Comparison of ENCODE assay signal across 9 cellular contexts in genomic region chr9:100437860-100438805, GRCh38. TPM values are rescaled to one million over a fixed set of nuclear protein-coding genes. Genes with fewer than 3 reads are reported as not detected.
DNase-seq lines count a peak whose midpoint lies in the region; ATAC-seq, FAIRE-seq and TF ChIP-seq lines count a peak whose summit lies in the region.
"Had no signal": no experiment of that assay in that cellular context is flagged by ENCODE, and none has a peak within 500 bp of the region (broad histone marks: within the 10 kb centered on the region; RNA-seq: fewer than 3 reads in every experiment).

No MANE protein-coding gene starts in this region.

- ATAC-seq in K562: peak; percentile 77

- peak; percentile 59 to 72 for TF ChIP-seq RAD21 in K562 (CRISPR knock-in tag; conservative IDR thresholded peaks at IDR 0.05 in 1 of 2, IDR thresholded peaks at IDR 0.05 in 1 of 2)

- in situ Hi-C loops in K562 (cut with MboI): no loop called here

- H2AFZ ChIP-seq in K562 (ENCODE audit: low read depth, low read length): no peak overlapping the region

- CTCF ChIA-PET in K562 (lab: Yijun Ruan, JAX; ENCODE audit: low intra/inter-chr PET ratio): interaction anchor here (0.7 kb wide), 1 partner anchor 1275 kb away, joined by 3 read pairs; no protein-coding TSS in a partner anchor

- intact Hi-C loops in K562 (cut with micrococcal nuclease): loop anchor here (5.0 kb wide), 1 partner anchor 116 kb away; no protein-coding TSS in a partner anchor

- TF ChIP-seq CTCF in K562 (IDR thresholded peaks at IDR 0.05 in 2 of 3, conservative IDR thresholded peaks at IDR 0.05 in 1 of 3; ENCODE audit: insufficient read depth in 2 of 3, low read depth in 1 of 3, low read length in 3 of 3): peak; percentile 80 to 87 (median 83)

- 0% methylated on average over 1 of the region's 1 CpG for WGBS in K562 (ENCODE audit: insufficient coverage, low coverage, missing lambda C conversion rate)

- peaks cover 9% of the 10 kb centered on the region; the same call in 2 of the 3 replicates for H3K36me3 ChIP-seq in K562 (ENCODE audit: control insufficient read depth, insufficient read depth, low read length)

- no peak overlapping the region for H3K4me3 ChIP-seq in K562

- H3K27me3 ChIP-seq in K562 (ENCODE audit: control insufficient read depth in 2 of 2, insufficient read depth in 2 of 2, low read length in 2 of 2): no peaks in the 10 kb centered on the region

- BruUV-seq in K562 (replicated peaks; lab: Mats Ljungman, UMichigan): no TSS peak

- TF ChIP-seq POLR2A in H54 (IDR thresholded peaks at IDR 0.05; ENCODE audit: low read depth, low read length) (no peak), K562 (conservative IDR thresholded peaks at IDR 0.05) (no peak)

- H3K9me3 ChIP-seq in K562 (replicated peaks; ENCODE audit: control insufficient read depth, insufficient read depth, low read depth, low read length): no peaks in the 10 kb centered on the region

- H3K9ac ChIP-seq in K562 (ENCODE audit: insufficient read depth in 1 of 2, low read depth in 2 of 2, low read length in 2 of 2): no peak overlapping the region

- H3K9me1 ChIP-seq in K562 (ENCODE audit: control insufficient read depth, insufficient read depth, low read length): no peaks in the 10 kb centered on the region

- no peak for TF ChIP-seq EP300 in K562 (IDR thresholded peaks at IDR 0.05; ENCODE audit: low read length)

- peaks cover 44% of the 10 kb centered on the region for H3K79me2 ChIP-seq in K562 (ENCODE audit: control insufficient read depth, insufficient read depth, low read length)

- peaks cover 0 to 21% of the 10 kb centered on the region in 2 experiments; a peak in 3 of 5 replicates for H3K4me1 ChIP-seq in K562 (replicated peaks in 1 of 2; ENCODE audit: control insufficient read depth in 2 of 2, insufficient read depth in 2 of 2, low read length in 2 of 2)

- H4K20me1 ChIP-seq in K562 (replicated peaks; ENCODE audit: control insufficient read depth, insufficient read depth, low read length): 0 out of 2 replicates have a peak, but pooled peaks cover 4% of the 10 kb centered on the region

- peak; percentile 88 for FAIRE-seq in H54 (lab: Jason Lieb, UNC)
- FAIRE-seq in K562 (lab: Jason Lieb, UNC): peak; percentile 94
- FAIRE-seq: colon had no signal

- H3K27ac ChIP-seq in K562 (ENCODE audit: extremely low read depth, low read depth, low read length): no peak overlapping the region

- DNase-seq in DMS53 treated with DMSO at 0.1 percent for 48 hours (lab: John Stamatoyannopoulos, UW; ENCODE audit: unreplicated experiment): peak; percentile 25
- peak; percentile 58 for DNase-seq in H54 (ENCODE audit: insufficient read length, low spot score)
- DNase-seq in NCI-H1436 treated with DMSO at 0.1 percent for 48 hours (lab: John Stamatoyannopoulos, UW): peak; percentile 26
- peak; percentile 44 for DNase-seq in T1000 (lab: John Stamatoyannopoulos, UW)
- DNase-seq in K562 (ENCODE audit: extremely low read depth in 1 of 4, low spot score in 3 of 4): peak; percentile 57 to 85 (median 62)
- peak; percentile 72 for DNase-seq in iPS-NIHi7 (ENCODE audit: extremely low spot score)
- peak; percentile 30 to 76 (median 56) for DNase-seq in stimulated activated CD4-positive, alpha-beta T cell treated with anti-CD3 and anti-CD28 coated beads, Interleukin-12 subunit alpha, Interleukin-12 subunit beta, amount 100 ng/mL, for 48 hours (ENCODE audit: low read depth in 2 of 3, low spot score in 1 of 3)
- DNase-seq in GF-D8 (lab: John Stamatoyannopoulos, UW): no peak

- POLR2A ChIA-PET in K562 (lab: Yijun Ruan, JAX): interaction anchor here (0.9 kb wide), 1 partner anchor 9 kb away, joined by 5 read pairs; no protein-coding TSS in a partner anchor

- no peak overlapping the region for H3K4me2 ChIP-seq in K562 (ENCODE audit: insufficient read depth, low read length)

TF ChIP-seq in K562, 482 proteins besides CTCF, POLR2A, EP300 and RAD21 (continues in another document):
- TF ChIP-seq CBX3 (IDR thresholded peaks at IDR 0.05; ENCODE audit: borderline replicate concordance in 1 of 2, low read length in 2 of 2) (0 out of 3 replicates have a peak, but pooled peaks of 1 of the 2 experiments have one; percentile 23), DEAF1 (CRISPR knock-in tag; IDR thresholded peaks at IDR 0.05) (0 out of 2 replicates have a peak, but pooled peaks have one; percentile 10), ZNF592 (IDR thresholded peaks at IDR 0.05) (0 out of 2 replicates have a peak, but pooled peaks have one; percentile 36)

RNA-seq across cellular contexts. Expression of gene MSANTD3, which starts 11.2 kb away (rescaled TPM):
- 13.3 and 20.3 TPM in 2 replicates for total RNA-seq in K562 (2011; cell fraction: chromatin; rRNA removed; ENCODE audit: low replicate concordance)
- total RNA-seq in K562 (2011; cell fraction: nucleolus; rRNA removed): 6.3 and 7.0 TPM in 2 replicates
- total RNA-seq in K562 (2011; cell fraction: nucleoplasm; rRNA removed): 14.1 and 20.8 TPM in 2 replicates
- total RNA-seq in K562 (2014; rRNA removed) (25.8 and 28.7 TPM in 2 replicates), K562 (2014; rRNA removed; fragmentation: Illumina TruSeq; extraction: Trizol) (22.0 and 24.3 TPM in 2 replicates), K562 (2015; rRNA removed; fragmentation: Illumina TruSeq; extraction: Trizol) (24.0 and 24.6 TPM in 2 replicates), K562 (2021) (22.1 and 22.3 TPM in 2 replicates)
- polyA plus RNA-seq in K562 (2011; rRNA removed) (12.4 and 16.0 TPM in 2 replicates), K562 (2014; fragmentation: Illumina TruSeq; extraction: Trizol) (20.6 and 26.6 TPM in 2 replicates), K562 (2014; fragmentation: Nextera tagmentation; extraction: Ambion mirVana) (1 to 10 TPM; 9.4 to 9.6 TPM), K562 (2014; rRNA removed) (22.8 and 27.3 TPM in 2 replicates)
- 8.6 and 9.9 TPM in 2 replicates for polyA plus RNA-seq in K562 (2011; cell fraction: cytosol; rRNA removed)
- 8.3 and 8.9 TPM in 2 replicates for polyA plus RNA-seq in K562 (2011; cell fraction: nucleus; rRNA removed)
- 15.4 and 16.9 TPM in 2 replicates for polyA plus RNA-seq in K562 (2012)
- 16.3 TPM in 2 replicates for polyA minus RNA-seq in K562 (2011; rRNA and poly(A)+ RNA removed)
- polyA minus RNA-seq in K562 (2011; cell fraction: cytosol; rRNA and poly(A)+ RNA removed): 5.7 and 10.7 TPM in 2 replicates
- 3.8 and 5.8 TPM in 2 replicates for polyA minus RNA-seq in K562 (2011; cell fraction: nucleus; rRNA and poly(A)+ RNA removed)

RNA-seq across cellular contexts. Expression of gene TMEFF1, which starts 34.8 kb away (rescaled TPM):
- total RNA-seq in K562 (2011; cell fraction: chromatin; rRNA removed; ENCODE audit: low replicate concordance): 0.19 and 0.32 TPM in 2 replicates
- not detected in 2 replicates for total RNA-seq in K562 (2011; cell fraction: nucleolus; rRNA removed)
- 0.37 TPM in 1 of 2 replicates, not detected in the other for total RNA-seq in K562 (2011; cell fraction: nucleoplasm; rRNA removed)
- total RNA-seq in K562 (2014; rRNA removed): 0.49 and 0.59 TPM in 2 replicates
- total RNA-seq in K562 (2014; rRNA removed; fragmentation: Illumina TruSeq; extraction: Trizol): 0.11 TPM in 1 of 2 replicates, not detected in the other
- 0.07 TPM in 1 of 2 replicates, not detected in the other for total RNA-seq in K562 (2015; rRNA removed; fragmentation: Illumina TruSeq; extraction: Trizol)
- total RNA-seq in K562 (2021): 0.83 and 1.1 TPM in 2 replicates
- polyA plus RNA-seq in K562 (2011; rRNA removed): 0.04 and 0.08 TPM in 2 replicates
- polyA plus RNA-seq in K562 (2011; cell fraction: cytosol; rRNA removed): 0.06 and 0.31 TPM in 2 replicates
- polyA plus RNA-seq in K562 (2011; cell fraction: nucleus; rRNA removed): 0.06 and 0.28 TPM in 2 replicates
- 0.09 and 0.18 TPM in 2 replicates for polyA plus RNA-seq in K562 (2012)
- polyA plus RNA-seq in K562 (2014; fragmentation: Illumina TruSeq; extraction: Trizol): 0.30 and 0.40 TPM in 2 replicates
- polyA plus RNA-seq in K562 (2014; fragmentation: Nextera tagmentation; extraction: Ambion mirVana): not detected
- 0.11 and 0.28 TPM in 2 replicates for polyA plus RNA-seq in K562 (2014; rRNA removed)
- 0.18 TPM in 1 of 2 replicates, not detected in the other for polyA minus RNA-seq in K562 (2011; rRNA and poly(A)+ RNA removed)
- polyA minus RNA-seq in K562 (2011; cell fraction: cytosol; rRNA and poly(A)+ RNA removed): 0.48 and 1.0 TPM in 2 replicates
- polyA minus RNA-seq in K562 (2011; cell fraction: nucleus; rRNA and poly(A)+ RNA removed): 0.11 TPM in 1 of 2 replicates, not detected in the other
